ENCODE assay signal across 8 cellular contexts in the genomic region with DNA sequence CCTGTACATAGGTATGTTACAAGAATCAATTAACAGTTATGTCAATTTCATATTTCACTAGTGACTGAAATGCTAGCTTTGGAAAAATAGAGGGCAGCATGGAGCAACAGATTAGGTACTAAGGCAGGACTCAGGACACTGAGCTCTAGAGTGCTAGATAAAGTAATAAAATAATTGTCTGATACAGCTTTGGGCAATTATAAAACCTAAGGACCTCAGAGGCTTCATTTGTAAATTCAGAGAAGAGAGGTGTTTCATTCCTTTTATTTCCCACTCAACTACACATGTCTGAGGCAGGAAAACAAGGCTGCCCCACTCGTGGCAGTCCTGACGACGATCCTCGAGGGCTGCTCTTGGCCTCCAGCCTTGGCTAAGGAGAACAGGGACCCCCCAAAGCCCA.
DNase-seq lines count a peak whose midpoint lies in the region; ATAC-seq and TF ChIP-seq lines count a peak whose summit lies in the region.

No MANE protein-coding gene starts in this region.

- H3K4me3 ChIP-seq in choroid plexus epithelial cell (ENCODE audit: low read depth, low read length) = no peak overlapping the region

- peak overlapping the region; percentile 66 for H3K27ac Mint-ChIP-seq in activated T-cell treated with anti-CD3 and anti-CD28 coated beads, Interleukin-2, amount 50 U/mL, for 24 hours

- no peaks in the 10 kb centered on the region for H3K27me3 Mint-ChIP-seq in activated T-cell treated with anti-CD3 and anti-CD28 coated beads, Interleukin-2, amount 50 U/mL, for 24 hours
- no peaks in the 10 kb centered on the region for H3K27me3 Mint-ChIP-seq in activated T-cell treated with anti-CD3 and anti-CD28 coated beads, Interleukin-2, amount 50 U/mL, for 4 hours (ENCODE audit: low read depth)

- H3K4me3 Mint-ChIP-seq in activated T-cell treated with anti-CD3 and anti-CD28 coated beads, Interleukin-2, amount 50 U/mL, for 24 hours = no peak overlapping the region
- H3K4me3 Mint-ChIP-seq in activated T-cell treated with anti-CD3 and anti-CD28 coated beads, Interleukin-2, amount 50 U/mL, for 4 hours = no peak overlapping the region

- DNase-seq in activated T-cell treated with anti-CD3 and anti-CD28 coated beads, Interleukin-2, amount 50 U/mL, for 24 hours = no peak
- no peak for DNase-seq in activated T-cell treated with anti-CD3 and anti-CD28 coated beads, Interleukin-2, amount 50 U/mL, for 4 hours
- peak; percentile 1 for DNase-seq in NCI-H345 (lab: John Stamatoyannopoulos, UW)
- DNase-seq in choroid plexus epithelial cell (ENCODE audit: low read depth) = peak; percentile 67
- DNase-seq in omental fat pad (ENCODE audit: low spot score) = no peak
- DNase-seq in stimulated activated CD4-positive, alpha-beta T cell treated with anti-CD3 and anti-CD28 coated beads, Interleukin-2, amount 100 ng/mL, for 24 hours = no peak
- DNase-seq in activated T-cell treated with anti-CD3 and anti-CD28 coated beads, Interleukin-2, amount 50 U/mL, for 1 hour = no peak

- H3K4me1 Mint-ChIP-seq in activated T-cell treated with anti-CD3 and anti-CD28 coated beads, Interleukin-2, amount 50 U/mL, for 24 hours (ENCODE audit: low read depth) = peaks cover 9% of the 10 kb centered on the region
- peaks cover 7% of the 10 kb centered on the region for H3K4me1 Mint-ChIP-seq in activated T-cell treated with anti-CD3 and anti-CD28 coated beads, Interleukin-2, amount 50 U/mL, for 4 hours (ENCODE audit: low read depth)

- no peak for ATAC-seq in activated T-cell treated with anti-CD3 and anti-CD28 coated beads, Interleukin-2, amount 50 U/mL, for 4 hours
- ATAC-seq in omental fat pad (ENCODE audit: low FRiP score) (peak; percentile 14), GM21723 (IDR thresholded peaks at IDR 0.05; ENCODE audit: unreplicated experiment) (no peak)

- H3K36me3 Mint-ChIP-seq in activated T-cell treated with anti-CD3 and anti-CD28 coated beads, Interleukin-2, amount 50 U/mL, for 24 hours (ENCODE audit: low read depth) = peaks cover 27% of the 10 kb centered on the region
- H3K36me3 Mint-ChIP-seq in activated T-cell treated with anti-CD3 and anti-CD28 coated beads, Interleukin-2, amount 50 U/mL, for 4 hours (ENCODE audit: insufficient read depth) = peaks cover 12% of the 10 kb centered on the region

- H3K9me3 Mint-ChIP-seq in activated T-cell treated with anti-CD3 and anti-CD28 coated beads, Interleukin-2, amount 50 U/mL, for 24 hours = no peaks in the 10 kb centered on the region
- no peaks in the 10 kb centered on the region for H3K9me3 Mint-ChIP-seq in activated T-cell treated with anti-CD3 and anti-CD28 coated beads, Interleukin-2, amount 50 U/mL, for 4 hours

- TF ChIP-seq CTCF in choroid plexus epithelial cell (conservative IDR thresholded peaks at IDR 0.05; ENCODE audit: low read depth, low read length) = peak; percentile 70
- TF ChIP-seq CTCF in omental fat pad (IDR thresholded peaks at IDR 0.05) = no peak

Comparison
In these comparisons a context has a peak if more than half of its experiments do, and no peak if none do; other contexts are left out.
1. DNase-seq: peak in NCI-H345 (single experiment) and choroid plexus epithelial cell (single experiment); none in activated T-cell treated with anti-CD3 and anti-CD28 coated beads, Interleukin-2, amount 50 U/mL, for 24 hours (single experiment), activated T-cell treated with anti-CD3 and anti-CD28 coated beads, Interleukin-2, amount 50 U/mL, for 4 hours (single experiment), omental fat pad (single experiment), stimulated activated CD4-positive, alpha-beta T cell treated with anti-CD3 and anti-CD28 coated beads, Interleukin-2, amount 100 ng/mL, for 24 hours (0 of 2) and activated T-cell treated with anti-CD3 and anti-CD28 coated beads, Interleukin-2, amount 50 U/mL, for 1 hour (single experiment).